1 cellular context compared by ENCODE assay signal in the genomic region with DNA sequence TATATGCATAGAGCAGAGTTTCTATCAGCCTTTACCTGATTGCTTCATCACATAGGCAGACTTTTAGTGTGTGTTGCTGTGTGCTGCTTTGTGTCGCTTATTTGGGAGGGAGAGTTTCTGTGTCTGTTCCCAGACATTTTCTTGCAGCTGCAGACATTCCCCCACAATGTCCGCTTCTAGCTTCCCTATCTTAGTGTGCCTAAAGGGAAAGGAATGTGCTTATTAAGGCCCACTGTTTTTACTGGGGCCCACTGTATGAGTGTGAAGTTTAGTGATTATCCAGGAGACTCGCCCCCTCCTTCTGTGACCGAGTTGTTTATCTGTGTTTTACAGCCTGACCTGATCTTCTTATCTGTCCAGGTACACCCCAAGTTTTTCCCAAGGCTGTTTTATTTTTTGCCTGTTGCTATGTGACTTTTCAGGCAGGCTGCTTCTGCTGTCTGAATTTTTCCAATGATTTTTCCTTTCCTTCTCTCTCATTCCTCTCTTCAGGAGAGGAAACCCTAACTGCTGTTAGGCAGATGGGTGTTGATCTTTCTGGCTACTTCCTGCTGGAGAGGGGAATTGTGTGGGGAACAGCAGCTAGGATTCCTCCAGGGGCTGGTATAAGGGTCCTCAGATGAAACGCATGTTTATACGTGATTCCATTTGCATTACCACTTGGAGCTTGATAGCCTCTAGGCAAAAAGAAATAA.
TF ChIP-seq lines count a peak whose summit lies in the region.

No MANE protein-coding gene starts in this region.

TF ChIP-seq in K562, 482 proteins besides CTCF, POLR2A, EP300 and RAD21 (continued from another document and continues in another):
- TF ChIP-seq, protein P1, sequence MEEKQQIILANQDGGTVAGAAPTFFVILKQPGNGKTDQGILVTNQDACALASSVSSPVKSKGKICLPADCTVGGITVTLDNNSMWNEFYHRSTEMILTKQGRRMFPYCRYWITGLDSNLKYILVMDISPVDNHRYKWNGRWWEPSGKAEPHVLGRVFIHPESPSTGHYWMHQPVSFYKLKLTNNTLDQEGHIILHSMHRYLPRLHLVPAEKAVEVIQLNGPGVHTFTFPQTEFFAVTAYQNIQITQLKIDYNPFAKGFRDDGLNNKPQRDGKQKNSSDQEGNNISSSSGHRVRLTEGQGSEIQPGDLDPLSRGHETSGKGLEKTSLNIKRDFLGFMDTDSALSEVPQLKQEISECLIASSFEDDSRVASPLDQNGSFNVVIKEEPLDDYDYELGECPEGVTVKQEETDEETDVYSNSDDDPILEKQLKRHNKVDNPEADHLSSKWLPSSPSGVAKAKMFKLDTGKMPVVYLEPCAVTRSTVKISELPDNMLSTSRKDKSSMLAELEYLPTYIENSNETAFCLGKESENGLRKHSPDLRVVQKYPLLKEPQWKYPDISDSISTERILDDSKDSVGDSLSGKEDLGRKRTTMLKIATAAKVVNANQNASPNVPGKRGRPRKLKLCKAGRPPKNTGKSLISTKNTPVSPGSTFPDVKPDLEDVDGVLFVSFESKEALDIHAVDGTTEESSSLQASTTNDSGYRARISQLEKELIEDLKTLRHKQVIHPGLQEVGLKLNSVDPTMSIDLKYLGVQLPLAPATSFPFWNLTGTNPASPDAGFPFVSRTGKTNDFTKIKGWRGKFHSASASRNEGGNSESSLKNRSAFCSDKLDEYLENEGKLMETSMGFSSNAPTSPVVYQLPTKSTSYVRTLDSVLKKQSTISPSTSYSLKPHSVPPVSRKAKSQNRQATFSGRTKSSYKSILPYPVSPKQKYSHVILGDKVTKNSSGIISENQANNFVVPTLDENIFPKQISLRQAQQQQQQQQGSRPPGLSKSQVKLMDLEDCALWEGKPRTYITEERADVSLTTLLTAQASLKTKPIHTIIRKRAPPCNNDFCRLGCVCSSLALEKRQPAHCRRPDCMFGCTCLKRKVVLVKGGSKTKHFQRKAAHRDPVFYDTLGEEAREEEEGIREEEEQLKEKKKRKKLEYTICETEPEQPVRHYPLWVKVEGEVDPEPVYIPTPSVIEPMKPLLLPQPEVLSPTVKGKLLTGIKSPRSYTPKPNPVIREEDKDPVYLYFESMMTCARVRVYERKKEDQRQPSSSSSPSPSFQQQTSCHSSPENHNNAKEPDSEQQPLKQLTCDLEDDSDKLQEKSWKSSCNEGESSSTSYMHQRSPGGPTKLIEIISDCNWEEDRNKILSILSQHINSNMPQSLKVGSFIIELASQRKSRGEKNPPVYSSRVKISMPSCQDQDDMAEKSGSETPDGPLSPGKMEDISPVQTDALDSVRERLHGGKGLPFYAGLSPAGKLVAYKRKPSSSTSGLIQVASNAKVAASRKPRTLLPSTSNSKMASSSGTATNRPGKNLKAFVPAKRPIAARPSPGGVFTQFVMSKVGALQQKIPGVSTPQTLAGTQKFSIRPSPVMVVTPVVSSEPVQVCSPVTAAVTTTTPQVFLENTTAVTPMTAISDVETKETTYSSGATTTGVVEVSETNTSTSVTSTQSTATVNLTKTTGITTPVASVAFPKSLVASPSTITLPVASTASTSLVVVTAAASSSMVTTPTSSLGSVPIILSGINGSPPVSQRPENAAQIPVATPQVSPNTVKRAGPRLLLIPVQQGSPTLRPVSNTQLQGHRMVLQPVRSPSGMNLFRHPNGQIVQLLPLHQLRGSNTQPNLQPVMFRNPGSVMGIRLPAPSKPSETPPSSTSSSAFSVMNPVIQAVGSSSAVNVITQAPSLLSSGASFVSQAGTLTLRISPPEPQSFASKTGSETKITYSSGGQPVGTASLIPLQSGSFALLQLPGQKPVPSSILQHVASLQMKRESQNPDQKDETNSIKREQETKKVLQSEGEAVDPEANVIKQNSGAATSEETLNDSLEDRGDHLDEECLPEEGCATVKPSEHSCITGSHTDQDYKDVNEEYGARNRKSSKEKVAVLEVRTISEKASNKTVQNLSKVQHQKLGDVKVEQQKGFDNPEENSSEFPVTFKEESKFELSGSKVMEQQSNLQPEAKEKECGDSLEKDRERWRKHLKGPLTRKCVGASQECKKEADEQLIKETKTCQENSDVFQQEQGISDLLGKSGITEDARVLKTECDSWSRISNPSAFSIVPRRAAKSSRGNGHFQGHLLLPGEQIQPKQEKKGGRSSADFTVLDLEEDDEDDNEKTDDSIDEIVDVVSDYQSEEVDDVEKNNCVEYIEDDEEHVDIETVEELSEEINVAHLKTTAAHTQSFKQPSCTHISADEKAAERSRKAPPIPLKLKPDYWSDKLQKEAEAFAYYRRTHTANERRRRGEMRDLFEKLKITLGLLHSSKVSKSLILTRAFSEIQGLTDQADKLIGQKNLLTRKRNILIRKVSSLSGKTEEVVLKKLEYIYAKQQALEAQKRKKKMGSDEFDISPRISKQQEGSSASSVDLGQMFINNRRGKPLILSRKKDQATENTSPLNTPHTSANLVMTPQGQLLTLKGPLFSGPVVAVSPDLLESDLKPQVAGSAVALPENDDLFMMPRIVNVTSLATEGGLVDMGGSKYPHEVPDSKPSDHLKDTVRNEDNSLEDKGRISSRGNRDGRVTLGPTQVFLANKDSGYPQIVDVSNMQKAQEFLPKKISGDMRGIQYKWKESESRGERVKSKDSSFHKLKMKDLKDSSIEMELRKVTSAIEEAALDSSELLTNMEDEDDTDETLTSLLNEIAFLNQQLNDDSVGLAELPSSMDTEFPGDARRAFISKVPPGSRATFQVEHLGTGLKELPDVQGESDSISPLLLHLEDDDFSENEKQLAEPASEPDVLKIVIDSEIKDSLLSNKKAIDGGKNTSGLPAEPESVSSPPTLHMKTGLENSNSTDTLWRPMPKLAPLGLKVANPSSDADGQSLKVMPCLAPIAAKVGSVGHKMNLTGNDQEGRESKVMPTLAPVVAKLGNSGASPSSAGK (IDR thresholded peaks at IDR 0.05) = no peak
- TF ChIP-seq ZC3H4 (CRISPR knock-in tag; IDR thresholded peaks at IDR 0.05; ENCODE audit: borderline replicate concordance) (no peak), ZNF239 (CRISPR knock-in tag; IDR thresholded peaks at IDR 0.05) (no peak), TCF3 (CRISPR knock-in tag; IDR thresholded peaks at IDR 0.05) (peak; percentile 85), MAZ (CRISPR knock-in tag; conservative IDR thresholded peaks at IDR 0.05 in 1 of 2, IDR thresholded peaks at IDR 0.05 in 1 of 2) (peak; percentile 17 to 33; a peak in 2 of 4 replicates), CREBBP (IDR thresholded peaks at IDR 0.05; ENCODE audit: low read depth, low read length) (no peak), POLR2H (tag; IDR thresholded peaks at IDR 0.05; ENCODE audit: low read depth) (no peak), EWSR1 (IDR thresholded peaks at IDR 0.05; ENCODE audit: borderline replicate concordance, low read depth, partially characterized antibody) (no peak), ZNF561 (CRISPR knock-in tag; conservative IDR thresholded peaks at IDR 0.05) (no peak), SMARCA4 (IDR thresholded peaks at IDR 0.05) (peak; percentile 87), NRF1 (conservative IDR thresholded peaks at IDR 0.05 in 1 of 2, IDR thresholded peaks at IDR 0.05 in 1 of 2) (no peak), RBBP5 (IDR thresholded peaks at IDR 0.05; ENCODE audit: borderline replicate concordance, insufficient read depth, low read length, poor library complexity, severe bottlenecking) (no peak), TEAD1 (CRISPR knock-in tag; IDR thresholded peaks at IDR 0.05) (0 out of 4 replicates have a peak, but pooled peaks of 1 of the 2 experiments have one; percentile 30), SNRNP70 (optimal IDR thresholded peaks at IDR 0.05; ENCODE audit: low read depth, low read length) (no peak), GABPA (tag; conservative IDR thresholded peaks at IDR 0.05; ENCODE audit: low read depth) (no peak), ZBTB17 (CRISPR knock-in tag; IDR thresholded peaks at IDR 0.05) (no peak), ZNF445 (CRISPR knock-in tag; IDR thresholded peaks at IDR 0.05; ENCODE audit: low read depth) (no peak)
- TF ChIP-seq, protein P2, sequence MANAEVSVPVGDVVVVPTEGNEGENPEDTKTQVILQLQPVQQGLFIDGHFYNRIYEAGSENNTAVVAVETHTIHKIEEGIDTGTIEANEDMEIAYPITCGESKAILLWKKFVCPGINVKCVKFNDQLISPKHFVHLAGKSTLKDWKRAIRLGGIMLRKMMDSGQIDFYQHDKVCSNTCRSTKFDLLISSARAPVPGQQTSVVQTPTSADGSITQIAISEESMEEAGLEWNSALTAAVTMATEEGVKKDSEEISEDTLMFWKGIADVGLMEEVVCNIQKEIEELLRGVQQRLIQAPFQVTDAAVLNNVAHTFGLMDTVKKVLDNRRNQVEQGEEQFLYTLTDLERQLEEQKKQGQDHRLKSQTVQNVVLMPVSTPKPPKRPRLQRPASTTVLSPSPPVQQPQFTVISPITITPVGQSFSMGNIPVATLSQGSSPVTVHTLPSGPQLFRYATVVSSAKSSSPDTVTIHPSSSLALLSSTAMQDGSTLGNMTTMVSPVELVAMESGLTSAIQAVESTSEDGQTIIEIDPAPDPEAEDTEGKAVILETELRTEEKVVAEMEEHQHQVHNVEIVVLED (CRISPR knock-in tag; IDR thresholded peaks at IDR 0.05) = no peak
- TF ChIP-seq, protein P3, sequence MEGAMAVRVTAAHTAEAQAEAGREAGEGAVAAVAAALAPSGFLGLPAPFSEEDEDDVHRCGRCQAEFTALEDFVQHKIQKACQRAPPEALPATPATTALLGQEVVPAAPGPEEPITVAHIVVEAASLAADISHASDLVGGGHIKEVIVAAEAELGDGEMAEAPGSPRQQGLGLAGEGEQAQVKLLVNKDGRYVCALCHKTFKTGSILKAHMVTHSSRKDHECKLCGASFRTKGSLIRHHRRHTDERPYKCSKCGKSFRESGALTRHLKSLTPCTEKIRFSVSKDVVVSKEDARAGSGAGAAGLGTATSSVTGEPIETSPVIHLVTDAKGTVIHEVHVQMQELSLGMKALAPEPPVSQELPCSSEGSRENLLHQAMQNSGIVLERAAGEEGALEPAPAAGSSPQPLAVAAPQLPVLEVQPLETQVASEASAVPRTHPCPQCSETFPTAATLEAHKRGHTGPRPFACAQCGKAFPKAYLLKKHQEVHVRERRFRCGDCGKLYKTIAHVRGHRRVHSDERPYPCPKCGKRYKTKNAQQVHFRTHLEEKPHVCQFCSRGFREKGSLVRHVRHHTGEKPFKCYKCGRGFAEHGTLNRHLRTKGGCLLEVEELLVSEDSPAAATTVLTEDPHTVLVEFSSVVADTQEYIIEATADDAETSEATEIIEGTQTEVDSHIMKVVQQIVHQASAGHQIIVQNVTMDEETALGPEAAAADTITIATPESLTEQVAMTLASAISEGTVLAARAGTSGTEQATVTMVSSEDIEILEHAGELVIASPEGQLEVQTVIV (CRISPR knock-in tag; IDR thresholded peaks at IDR 0.05; ENCODE audit: borderline replicate concordance) = no peak
- TF ChIP-seq, protein P4, sequence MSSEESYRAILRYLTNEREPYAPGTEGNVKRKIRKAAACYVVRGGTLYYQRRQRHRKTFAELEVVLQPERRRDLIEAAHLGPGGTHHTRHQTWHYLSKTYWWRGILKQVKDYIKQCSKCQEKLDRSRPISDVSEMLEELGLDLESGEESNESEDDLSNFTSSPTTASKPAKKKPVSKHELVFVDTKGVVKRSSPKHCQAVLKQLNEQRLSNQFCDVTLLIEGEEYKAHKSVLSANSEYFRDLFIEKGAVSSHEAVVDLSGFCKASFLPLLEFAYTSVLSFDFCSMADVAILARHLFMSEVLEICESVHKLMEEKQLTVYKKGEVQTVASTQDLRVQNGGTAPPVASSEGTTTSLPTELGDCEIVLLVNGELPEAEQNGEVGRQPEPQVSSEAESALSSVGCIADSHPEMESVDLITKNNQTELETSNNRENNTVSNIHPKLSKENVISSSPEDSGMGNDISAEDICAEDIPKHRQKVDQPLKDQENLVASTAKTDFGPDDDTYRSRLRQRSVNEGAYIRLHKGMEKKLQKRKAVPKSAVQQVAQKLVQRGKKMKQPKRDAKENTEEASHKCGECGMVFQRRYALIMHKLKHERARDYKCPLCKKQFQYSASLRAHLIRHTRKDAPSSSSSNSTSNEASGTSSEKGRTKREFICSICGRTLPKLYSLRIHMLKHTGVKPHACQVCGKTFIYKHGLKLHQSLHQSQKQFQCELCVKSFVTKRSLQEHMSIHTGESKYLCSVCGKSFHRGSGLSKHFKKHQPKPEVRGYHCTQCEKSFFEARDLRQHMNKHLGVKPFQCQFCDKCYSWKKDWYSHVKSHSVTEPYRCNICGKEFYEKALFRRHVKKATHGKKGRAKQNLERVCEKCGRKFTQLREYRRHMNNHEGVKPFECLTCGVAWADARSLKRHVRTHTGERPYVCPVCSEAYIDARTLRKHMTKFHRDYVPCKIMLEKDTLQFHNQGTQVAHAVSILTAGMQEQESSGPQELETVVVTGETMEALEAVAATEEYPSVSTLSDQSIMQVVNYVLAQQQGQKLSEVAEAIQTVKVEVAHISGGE (CRISPR knock-in tag; IDR thresholded peaks at IDR 0.05) = no peak
